ENCODE assay signal across 8 cellular contexts in genomic region chr10:102583435-102584417, GRCh38.
DNase-seq lines count a peak whose midpoint lies in the region; ATAC-seq and TF ChIP-seq lines count a peak whose summit lies in the region.

No MANE protein-coding gene starts in this region.

- H3K27me3 ChIP-seq in adipocyte (replicated peaks; ENCODE audit: control insufficient read depth, insufficient read depth, low read length) (no peaks in the 10 kb centered on the region), heart right ventricle (no peaks in the 10 kb centered on the region)

- H3K27me3 Mint-ChIP-seq in T-cell = no peaks in the 10 kb centered on the region

- no peak overlapping the region for H3K4me3 Mint-ChIP-seq in T-cell

- H3K36me3 ChIP-seq in adipocyte (ENCODE audit: control insufficient read depth, insufficient read depth, low read length, severe bottlenecking) (no peaks in the 10 kb centered on the region), heart right ventricle (no peaks in the 10 kb centered on the region)

- intact Hi-C loops in heart right ventricle (cut with DNase I) = loop anchor here (1.0 to 10.0 kb wide), 10 partner anchors 76 to 419 kb away; partner anchors contain the start of genes NFKB2 (in 3 of the 10), SUFU (in 2 of the 10) and PSD (in 1 of the 10)

- peak overlapping the region; percentile 14 for H3K9ac ChIP-seq in adipocyte (ENCODE audit: low read length)

- WGBS in heart right ventricle, 2 donors = 35 to 39% methylated on average over 11 of the region's 11 CpGs

- no peak overlapping the region for H3K27ac Mint-ChIP-seq in T-cell

- H3K4me1 ChIP-seq in adipocyte (ENCODE audit: control insufficient read depth, insufficient read depth, low read length) = peaks cover 18% of the 10 kb centered on the region
- H3K4me1 ChIP-seq in heart right ventricle = peaks cover 0 to 42% (median 23%) of the 10 kb centered on the region in 9 donors

- H3K4me3 ChIP-seq in adipocyte (ENCODE audit: low read length) = no peak overlapping the region
- no peak overlapping the region for H3K4me3 ChIP-seq in heart right ventricle

- H3K4me1 Mint-ChIP-seq in T-cell = peaks cover 11 to 16% (median 12%) of the 10 kb centered on the region in 3 donors

- DNase-seq in COLO668 (lab: John Stamatoyannopoulos, UW; ENCODE audit: unreplicated experiment) (peak; percentile 73), NCI-H1105 (lab: John Stamatoyannopoulos, UW) (peak; percentile 56), T-cell (peak; percentile 59 to 83 (median 74)), adipocyte (ENCODE audit: low read depth) (peak; percentile 97), heart right ventricle (peak; percentile 79 to 86), pulmonary artery endothelial cell (ENCODE audit: low read depth, low spot score) (peak; percentile 71)

- POLR2A ChIA-PET in T-cell (lab: Charles Lee) = interaction anchor here (0.5 to 0.9 kb wide), 3 partner anchors 83 to 364 kb away, joined by 3 to 4 read pairs (median 3); no protein-coding TSS in a partner anchor

- no peak overlapping the region for H3K27ac ChIP-seq in heart right ventricle

- CTCF ChIA-PET in T-cell (lab: Charles Lee) = interaction anchor here (0.5 to 3.3 kb wide), 18 partner anchors 11 to 932 kb away, joined by 3 to 48 read pairs (median 4); partner anchors contain the start of genes ACTR1A (in 1 of the 2), NFKB2 (in 1 of the 2), SUFU (in 1 of the 2) and TRIM8 (in 1 of the 2)

- H3K36me3 Mint-ChIP-seq in T-cell = no peaks in the 10 kb centered on the region

- peak; percentile 52 for ATAC-seq in GM21717 (IDR thresholded peaks at IDR 0.05; ENCODE audit: unreplicated experiment)
- ATAC-seq in T-cell (replicated peaks in 1 of 4) = peak; percentile 91 to 98 (median 96)
- peak; percentile 86 to 94 (median 91) for ATAC-seq in heart right ventricle
- ATAC-seq in HG03039 (IDR thresholded peaks at IDR 0.05; ENCODE audit: unreplicated experiment) = no peak

- TF ChIP-seq CTCF in heart right ventricle (IDR thresholded peaks at IDR 0.05) = peak; percentile 70 to 92 (median 85)

- H3K9me3 Mint-ChIP-seq in T-cell = no peaks in the 10 kb centered on the region

- H3K9me3 ChIP-seq in adipocyte (ENCODE audit: control insufficient read depth, low read length) (no peaks in the 10 kb centered on the region), heart right ventricle (no peaks in the 10 kb centered on the region)
